In the genomic region with DNA sequence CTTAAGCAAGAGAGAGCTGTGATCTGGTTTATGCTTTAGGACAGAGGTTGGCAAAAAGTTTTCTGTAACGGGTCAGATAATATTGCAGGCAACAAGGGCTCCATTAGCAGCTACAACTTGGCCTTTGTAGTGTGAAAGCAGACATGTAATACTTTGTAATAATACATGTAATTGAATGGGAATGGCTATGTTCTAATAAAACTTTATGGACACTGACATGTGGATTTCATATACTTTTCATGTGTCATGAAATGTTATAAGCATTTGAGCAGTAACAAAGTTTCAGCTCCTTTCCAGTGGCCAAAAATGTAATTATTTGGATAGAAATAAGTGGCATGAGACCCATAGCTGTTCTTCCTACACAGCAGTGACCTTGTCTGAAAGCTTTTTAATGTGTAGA, we compare ENCODE assay signal across 1 cellular context.
TF ChIP-seq lines count a peak whose summit lies in the region.

No MANE protein-coding gene starts in this region.

TF ChIP-seq in K562, 482 proteins besides CTCF, POLR2A, EP300 and RAD21:
- TF ChIP-seq ZBTB1 (CRISPR knock-in tag; IDR thresholded peaks at IDR 0.05; ENCODE audit: borderline replicate concordance, low read depth) (no peak), PHB (CRISPR knock-in tag; IDR thresholded peaks at IDR 0.05) (no peak), ZBED1 (IDR thresholded peaks at IDR 0.05) (no peak)
- TF ChIP-seq, protein P1, sequence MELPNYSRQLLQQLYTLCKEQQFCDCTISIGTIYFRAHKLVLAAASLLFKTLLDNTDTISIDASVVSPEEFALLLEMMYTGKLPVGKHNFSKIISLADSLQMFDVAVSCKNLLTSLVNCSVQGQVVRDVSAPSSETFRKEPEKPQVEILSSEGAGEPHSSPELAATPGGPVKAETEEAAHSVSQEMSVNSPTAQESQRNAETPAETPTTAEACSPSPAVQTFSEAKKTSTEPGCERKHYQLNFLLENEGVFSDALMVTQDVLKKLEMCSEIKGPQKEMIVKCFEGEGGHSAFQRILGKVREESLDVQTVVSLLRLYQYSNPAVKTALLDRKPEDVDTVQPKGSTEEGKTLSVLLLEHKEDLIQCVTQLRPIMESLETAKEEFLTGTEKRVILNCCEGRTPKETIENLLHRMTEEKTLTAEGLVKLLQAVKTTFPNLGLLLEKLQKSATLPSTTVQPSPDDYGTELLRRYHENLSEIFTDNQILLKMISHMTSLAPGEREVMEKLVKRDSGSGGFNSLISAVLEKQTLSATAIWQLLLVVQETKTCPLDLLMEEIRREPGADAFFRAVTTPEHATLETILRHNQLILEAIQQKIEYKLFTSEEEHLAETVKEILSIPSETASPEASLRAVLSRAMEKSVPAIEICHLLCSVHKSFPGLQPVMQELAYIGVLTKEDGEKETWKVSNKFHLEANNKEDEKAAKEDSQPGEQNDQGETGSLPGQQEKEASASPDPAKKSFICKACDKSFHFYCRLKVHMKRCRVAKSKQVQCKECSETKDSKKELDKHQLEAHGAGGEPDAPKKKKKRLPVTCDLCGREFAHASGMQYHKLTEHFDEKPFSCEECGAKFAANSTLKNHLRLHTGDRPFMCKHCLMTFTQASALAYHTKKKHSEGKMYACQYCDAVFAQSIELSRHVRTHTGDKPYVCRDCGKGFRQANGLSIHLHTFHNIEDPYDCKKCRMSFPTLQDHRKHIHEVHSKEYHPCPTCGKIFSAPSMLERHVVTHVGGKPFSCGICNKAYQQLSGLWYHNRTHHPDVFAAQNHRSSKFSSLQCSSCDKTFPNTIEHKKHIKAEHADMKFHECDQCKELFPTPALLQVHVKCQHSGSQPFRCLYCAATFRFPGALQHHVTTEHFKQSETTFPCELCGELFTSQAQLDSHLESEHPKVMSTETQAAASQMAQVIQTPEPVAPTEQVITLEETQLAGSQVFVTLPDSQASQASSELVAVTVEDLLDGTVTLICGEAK (IDR thresholded peaks at IDR 0.05), result peak; percentile 85
- TF ChIP-seq, protein P1 (CRISPR knock-in tag; IDR thresholded peaks at IDR 0.05), result peak; percentile 84
